ENCODE assay signal across 8 cellular contexts in genomic region chr17:29615492-29616299, GRCh38. TPM values are rescaled to one million over a fixed set of nuclear protein-coding genes. Genes with fewer than 3 reads are reported as not detected.
DNase-seq lines count a peak whose midpoint lies in the region; ATAC-seq, FAIRE-seq and TF ChIP-seq lines count a peak whose summit lies in the region.

No MANE protein-coding gene starts in this region.

- H3K4me3 ChIP-seq in CD4-positive, CD25-positive, alpha-beta regulatory T cell (ENCODE audit: low read depth, low read length), result peak overlapping the region; percentile 84
- peak overlapping the region in 1 of 3 experiments; percentile 53 for H3K4me3 ChIP-seq in keratinocyte (ENCODE audit: control insufficient read depth in 2 of 3, extremely low read depth in 1 of 3, insufficient read depth in 2 of 3, low read depth in 1 of 3, low read length in 3 of 3)

- peak; percentile 83 to 90 (median 86) for DNase-seq in CD4-positive, CD25-positive, alpha-beta regulatory T cell
- DNase-seq in NCI-H1092 treated with DMSO at 0.1 percent for 48 hours (lab: John Stamatoyannopoulos, UW), result peak; percentile 36
- peak; percentile 71 to 78 for DNase-seq in activated CD4-positive, alpha-beta T cell treated with anti-CD3 and anti-CD28 coated beads for 24 hours (ENCODE audit: low read depth in 2 of 2)
- peak; percentile 70 for DNase-seq in cerebellar cortex (ENCODE audit: low spot score)
- no peak for DNase-seq in keratinocyte (ENCODE audit: low read depth, low spot score)
- peak; percentile 71 to 80 (median 79) for DNase-seq in stimulated activated CD4-positive, alpha-beta T cell treated with anti-CD3 and anti-CD28 coated beads, Interleukin-12 subunit alpha, Interleukin-12 subunit beta, amount 100 ng/mL, for 48 hours (ENCODE audit: low read depth in 2 of 3, low spot score in 1 of 3)
- DNase-seq in NCI-H446 treated with DMSO at 0.1 percent for 48 hours (lab: John Stamatoyannopoulos, UW), result no peak

- H3K27ac Mint-ChIP-seq in CD4-positive, CD25-positive, alpha-beta regulatory T cell, result peak overlapping the region in 2 of 3 donors; percentile 90 to 93

- no peaks in the 10 kb centered on the region for H3K9me3 ChIP-seq in CD4-positive, CD25-positive, alpha-beta regulatory T cell (ENCODE audit: control insufficient read depth in 2 of 2, low read length in 2 of 2)
- H3K9me3 ChIP-seq in keratinocyte (ENCODE audit: control insufficient read depth, low read depth, low read length), result no peaks in the 10 kb centered on the region

- peak overlapping the region; percentile 60 for H3K27ac ChIP-seq in CD4-positive, CD25-positive, alpha-beta regulatory T cell (ENCODE audit: insufficient read depth, low read length, poor library complexity, severe bottlenecking)
- H3K27ac ChIP-seq in keratinocyte (ENCODE audit: control insufficient read depth, insufficient read depth, low read length), result no peak overlapping the region

- H3K4me1 Mint-ChIP-seq in CD4-positive, CD25-positive, alpha-beta regulatory T cell, result peaks cover 3 to 43% (median 24%) of the 10 kb centered on the region in 4 donors

- no peaks in the 10 kb centered on the region for H3K9me3 Mint-ChIP-seq in CD4-positive, CD25-positive, alpha-beta regulatory T cell

- peak overlapping the region; percentile 90 to 95 (median 92) for H3K4me3 Mint-ChIP-seq in CD4-positive, CD25-positive, alpha-beta regulatory T cell

- no peaks in the 10 kb centered on the region for H3K27me3 ChIP-seq in CD4-positive, CD25-positive, alpha-beta regulatory T cell (ENCODE audit: control insufficient read depth, insufficient read depth, low read length)
- H3K27me3 ChIP-seq in keratinocyte (ENCODE audit: control insufficient read depth, extremely low read depth, insufficient read depth, low read length), result no peaks in the 10 kb centered on the region

- peak overlapping the region; percentile 72 for H3K4me2 ChIP-seq in keratinocyte (ENCODE audit: control insufficient read depth, extremely low read depth, insufficient read depth, low read depth, low read length)

- peaks cover 59% of the 10 kb centered on the region for H3K4me1 ChIP-seq in CD4-positive, CD25-positive, alpha-beta regulatory T cell (ENCODE audit: control insufficient read depth, insufficient read depth, low read length, poor library complexity, severe bottlenecking)
- peaks cover 58% of the 10 kb centered on the region for H3K4me1 ChIP-seq in keratinocyte (ENCODE audit: control insufficient read depth, extremely low read depth, insufficient read depth, low read length)

- peaks cover 7% of the 10 kb centered on the region for H3K27me3 Mint-ChIP-seq in CD4-positive, CD25-positive, alpha-beta regulatory T cell

- ATAC-seq in CD4-positive, CD25-positive, alpha-beta regulatory T cell (ENCODE audit: low read depth in 2 of 2), result peak; percentile 61 to 62
- peak; percentile 46 for ATAC-seq in GM21423 (IDR thresholded peaks at IDR 0.05; ENCODE audit: unreplicated experiment)

- no peak for TF ChIP-seq CTCF in keratinocyte (optimal IDR thresholded peaks at IDR 0.05 in 1 of 3, IDR thresholded peaks at IDR 0.05 in 1 of 3, conservative IDR thresholded peaks at IDR 0.05 in 1 of 3; ENCODE audit: extremely low read depth in 1 of 3, insufficient read depth in 2 of 3, low read length in 3 of 3)

- no peak overlapping the region for H2AFZ ChIP-seq in keratinocyte (ENCODE audit: control insufficient read depth, low read length)

- dilution Hi-C loops in keratinocyte (cut with MboI; ENCODE audit: extremely low pct_ligation_motif_present, low sequenced_read_pairs), result no loop called here

- H4K20me1 ChIP-seq in keratinocyte (ENCODE audit: control insufficient read depth, extremely low read depth, insufficient read depth, low read length), result no peaks in the 10 kb centered on the region

- H3K36me3 Mint-ChIP-seq in CD4-positive, CD25-positive, alpha-beta regulatory T cell, result no peaks in the 10 kb centered on the region

- peaks cover 8% of the 10 kb centered on the region for H3K79me2 ChIP-seq in keratinocyte (ENCODE audit: control insufficient read depth, insufficient read depth, low read length)

- H3K9me1 ChIP-seq in keratinocyte (ENCODE audit: control insufficient read depth, extremely low read depth, insufficient read depth, low read length), result no peaks in the 10 kb centered on the region

- no peaks in the 10 kb centered on the region for H3K36me3 ChIP-seq in CD4-positive, CD25-positive, alpha-beta regulatory T cell (ENCODE audit: control insufficient read depth, insufficient read depth, low read length)
- peaks cover 0 to 5% of the 10 kb centered on the region in 2 experiments for H3K36me3 ChIP-seq in keratinocyte (ENCODE audit: control insufficient read depth in 2 of 2, extremely low read depth in 1 of 2, insufficient read depth in 2 of 2, low read length in 2 of 2)

- H3K9ac ChIP-seq in keratinocyte (ENCODE audit: control insufficient read depth, extremely low read depth, insufficient read depth, low read length), result peak overlapping the region; percentile 18

- FAIRE-seq in keratinocyte (lab: Jason Lieb, UNC), result peak; percentile 39

RNA-seq across cellular contexts. Expression of gene CORO6, which starts 7.0 kb away (rescaled TPM):
- total RNA-seq in CD4-positive, CD25-positive, alpha-beta regulatory T cell, result 4.3 TPM
- polyA plus RNA-seq in CD4-positive, CD25-positive, alpha-beta regulatory T cell, result under 1 TPM in 3 of 4 donors, not detected in 1; 0.15 to 0.52 (median 0.38) TPM
- polyA plus RNA-seq in keratinocyte, result 20.5 to 50.9 TPM (median 28.8 TPM) in 3 replicates
- 6.6 TPM for polyA plus RNA-seq in keratinocyte (2011; ENCODE audit: low read depth)
- polyA plus RNA-seq in keratinocyte (2011; cell fraction: cytosol; rRNA removed), result 9.2 and 10.8 TPM in 2 replicates
- 191 and 224 TPM in 2 replicates for polyA plus RNA-seq in keratinocyte (2011; cell fraction: nucleus; rRNA removed)
- polyA plus RNA-seq in keratinocyte (2012; ENCODE audit: low replicate concordance), result 14.6 and 16.8 TPM in 2 replicates
- 34.8 to 68.4 TPM (median 42.9 TPM) in 3 replicates for polyA minus RNA-seq in keratinocyte
- 17.6 TPM for polyA minus RNA-seq in keratinocyte (2011; cell fraction: cytosol; rRNA and poly(A)+ RNA removed)
- polyA minus RNA-seq in keratinocyte (2011; cell fraction: nucleus; rRNA and poly(A)+ RNA removed), result 35.6 and 40.7 TPM in 2 replicates

RNA-seq across cellular contexts. Expression of gene ANKRD13B, which starts 22.8 kb away (rescaled TPM):
- 5.9 TPM for total RNA-seq in CD4-positive, CD25-positive, alpha-beta regulatory T cell
- under 1 TPM in 2 of 4 donors, not detected in 2; 0.05 to 0.18 TPM for polyA plus RNA-seq in CD4-positive, CD25-positive, alpha-beta regulatory T cell
- 3.7 to 6.5 TPM (median 5.0 TPM) in 3 replicates for polyA plus RNA-seq in keratinocyte
- 3.7 TPM for polyA plus RNA-seq in keratinocyte (2011; ENCODE audit: low read depth)
- polyA plus RNA-seq in keratinocyte (2011; cell fraction: cytosol; rRNA removed), result 2.8 and 5.7 TPM in 2 replicates
- polyA plus RNA-seq in keratinocyte (2011; cell fraction: nucleus; rRNA removed), result 13.0 and 14.3 TPM in 2 replicates
- polyA plus RNA-seq in keratinocyte (2012; ENCODE audit: low replicate concordance), result 6.7 and 7.8 TPM in 2 replicates
- polyA minus RNA-seq in keratinocyte, result 4.8 to 12.7 TPM (median 5.3 TPM) in 3 replicates
- 12.9 TPM for polyA minus RNA-seq in keratinocyte (2011; cell fraction: cytosol; rRNA and poly(A)+ RNA removed)
- 6.2 and 9.9 TPM in 2 replicates for polyA minus RNA-seq in keratinocyte (2011; cell fraction: nucleus; rRNA and poly(A)+ RNA removed)

RNA-seq across cellular contexts. Expression of gene GIT1, which starts 26.2 kb away (rescaled TPM):
- 41.5 TPM for total RNA-seq in CD4-positive, CD25-positive, alpha-beta regulatory T cell
- 1 to 10 TPM; 5.5 to 9.2 (median 6.4) TPM for polyA plus RNA-seq in CD4-positive, CD25-positive, alpha-beta regulatory T cell
- polyA plus RNA-seq in keratinocyte, result 35.9 to 42.7 TPM (median 37.9 TPM) in 3 replicates
- polyA plus RNA-seq in keratinocyte (2011; ENCODE audit: low read depth), result 34.5 TPM
- polyA plus RNA-seq in keratinocyte (2011; cell fraction: cytosol; rRNA removed), result 26.3 and 43.3 TPM in 2 replicates
- 55.9 and 64.8 TPM in 2 replicates for polyA plus RNA-seq in keratinocyte (2011; cell fraction: nucleus; rRNA removed)
- polyA plus RNA-seq in keratinocyte (2012; ENCODE audit: low replicate concordance), result 28.3 and 36.4 TPM in 2 replicates
- polyA minus RNA-seq in keratinocyte, result 43.0 to 93.0 TPM (median 49.5 TPM) in 3 replicates
- polyA minus RNA-seq in keratinocyte (2011; cell fraction: cytosol; rRNA and poly(A)+ RNA removed), result 58.7 TPM
- polyA minus RNA-seq in keratinocyte (2011; cell fraction: nucleus; rRNA and poly(A)+ RNA removed), result 36.5 and 45.9 TPM in 2 replicates

RNA-seq across cellular contexts. Expression of gene TP53I13, which starts 47.2 kb away (rescaled TPM):
- 87.4 TPM for total RNA-seq in CD4-positive, CD25-positive, alpha-beta regulatory T cell
- 10 to 100 TPM; 22.2 to 36.4 (median 26.2) TPM for polyA plus RNA-seq in CD4-positive, CD25-positive, alpha-beta regulatory T cell
- polyA plus RNA-seq in keratinocyte, result 11.9 to 34.7 TPM (median 14.5 TPM) in 3 replicates
- 4.4 TPM for polyA plus RNA-seq in keratinocyte (2011; ENCODE audit: low read depth)
- polyA plus RNA-seq in keratinocyte (2011; cell fraction: cytosol; rRNA removed), result 5.8 and 16.5 TPM in 2 replicates
- polyA plus RNA-seq in keratinocyte (2011; cell fraction: nucleus; rRNA removed), result 71.4 and 101 TPM in 2 replicates
- polyA plus RNA-seq in keratinocyte (2012; ENCODE audit: low replicate concordance), result 17.7 and 24.8 TPM in 2 replicates
- 10.9 to 22.2 TPM (median 13.1 TPM) in 3 replicates for polyA minus RNA-seq in keratinocyte
- polyA minus RNA-seq in keratinocyte (2011; cell fraction: cytosol; rRNA and poly(A)+ RNA removed), result 39.5 TPM
- 21.7 and 26.6 TPM in 2 replicates for polyA minus RNA-seq in keratinocyte (2011; cell fraction: nucleus; rRNA and poly(A)+ RNA removed)

RNA-seq across cellular contexts. Expression of gene ABHD15, which starts 48.9 kb away (rescaled TPM):
- 9.9 TPM for total RNA-seq in CD4-positive, CD25-positive, alpha-beta regulatory T cell
- 1 to 10 TPM; 6.2 to 9.2 (median 7.4) TPM for polyA plus RNA-seq in CD4-positive, CD25-positive, alpha-beta regulatory T cell
- polyA plus RNA-seq in keratinocyte, result 6.2 to 6.9 TPM (median 6.8 TPM) in 3 replicates
- 1.5 TPM for polyA plus RNA-seq in keratinocyte (2011; ENCODE audit: low read depth)
- polyA plus RNA-seq in keratinocyte (2011; cell fraction: cytosol; rRNA removed), result 5.3 and 5.5 TPM in 2 replicates
- polyA plus RNA-seq in keratinocyte (2011; cell fraction: nucleus; rRNA removed), result 11.2 and 11.7 TPM in 2 replicates
- 2.8 and 7.5 TPM in 2 replicates for polyA plus RNA-seq in keratinocyte (2012; ENCODE audit: low replicate concordance)
- polyA minus RNA-seq in keratinocyte, result 9.9 to 13.5 TPM (median 13.0 TPM) in 3 replicates
- polyA minus RNA-seq in keratinocyte (2011; cell fraction: cytosol; rRNA and poly(A)+ RNA removed), result 12.3 TPM
- 12.8 and 13.8 TPM in 2 replicates for polyA minus RNA-seq in keratinocyte (2011; cell fraction: nucleus; rRNA and poly(A)+ RNA removed)

Comparison
In these comparisons a context has a peak if more than half of its experiments do, and no peak if none do; other contexts are left out.
1. DNase-seq: peak in CD4-positive, CD25-positive, alpha-beta regulatory T cell (3 of 3), NCI-H1092 treated with DMSO at 0.1 percent for 48 hours (single experiment), activated CD4-positive, alpha-beta T cell treated with anti-CD3 and anti-CD28 coated beads for 24 hours (2 of 2), cerebellar cortex (single experiment) and stimulated activated CD4-positive, alpha-beta T cell treated with anti-CD3 and anti-CD28 coated beads, Interleukin-12 subunit alpha, Interleukin-12 subunit beta, amount 100 ng/mL, for 48 hours (3 of 3); none in keratinocyte (single experiment) and NCI-H446 treated with DMSO at 0.1 percent for 48 hours (single experiment).
2. RNA of gene CORO6, which starts 7.0 kb away (polyA plus RNA-seq): 6.6 to 224 TPM in keratinocyte; 0.15 to 0.52 TPM in CD4-positive, CD25-positive, alpha-beta regulatory T cell; every median in the first group is over 4 times any median in the second.